In the genomic region with DNA sequence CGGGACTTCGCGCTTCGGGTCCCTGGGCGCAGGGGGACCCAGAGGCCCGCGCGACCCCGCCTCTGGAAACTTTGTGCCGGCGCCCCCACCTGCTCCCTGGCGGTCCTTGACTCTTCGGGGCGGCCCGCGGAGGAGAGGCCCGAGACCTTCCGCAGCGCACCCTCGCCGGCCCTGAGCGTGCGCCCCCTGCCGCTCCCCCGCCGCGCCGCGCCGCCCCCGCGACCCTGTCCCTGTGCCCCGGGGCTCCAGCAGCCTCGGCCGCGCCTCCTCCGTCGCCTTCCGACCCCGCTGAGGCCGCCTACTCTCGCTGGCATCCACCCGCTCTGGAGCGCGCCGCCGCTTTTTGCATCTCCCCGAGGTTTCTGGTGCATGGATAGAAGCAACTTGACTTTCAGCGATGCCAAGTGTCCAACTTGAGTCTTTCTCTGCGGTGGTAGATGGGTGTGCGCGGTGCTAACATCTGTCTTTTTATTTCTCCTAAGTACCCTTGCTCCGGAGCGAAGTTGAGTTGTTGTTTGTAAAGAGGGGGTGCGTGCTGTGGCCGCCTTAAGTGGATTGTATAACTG, we compare ENCODE assay signal across 8 cellular contexts. TPM values are rescaled to one million over a fixed set of nuclear protein-coding genes. Genes with fewer than 3 reads are reported as not detected.
A peak's percentile ranks its signal among the peaks of the same experiment; 100 is the strongest.
DNase-seq lines count a peak whose midpoint lies in the region; ATAC-seq and TF ChIP-seq lines count a peak whose summit lies in the region.

No MANE protein-coding gene starts in this region.

- H3K27ac Mint-ChIP-seq in activated CD8-positive, alpha-beta T cell treated with anti-CD3 and anti-CD28 coated beads, Interleukin-2, amount 10 ng/mL, durations not matched to agents 7 days and 5 days: peak overlapping the region; percentile 83
- peak overlapping the region; percentile 84 to 92 for H3K27ac Mint-ChIP-seq in effector memory CD8-positive, alpha-beta T cell
- H3K27ac Mint-ChIP-seq in mesothelial cell of epicardium: peak overlapping the region; percentile 93

- peak; percentile 42 for DNase-seq in SIG-M5 treated with dmso at 0.1 percent for 504 hours (lab: John Stamatoyannopoulos, UW; ENCODE audit: unreplicated experiment)
- no peak for DNase-seq in SIG-M5 (lab: John Stamatoyannopoulos, UW)
- DNase-seq in NCI-H446 (lab: John Stamatoyannopoulos, UW): peak; percentile 31 to 53
- DNase-seq in activated CD8-positive, alpha-beta T cell treated with anti-CD3 and anti-CD28 coated beads, Interleukin-2, amount 10 ng/mL, durations not matched to agents 7 days and 5 days: peak; percentile 78
- DNase-seq in effector memory CD8-positive, alpha-beta T cell: peak; percentile 71 to 75 (median 74)
- peak; percentile 42 to 73 for DNase-seq in mesothelial cell of epicardium (ENCODE audit: low spot score in 2 of 2, unreplicated experiment in 2 of 2)
- DNase-seq in stimulated activated CD8-positive, alpha-beta memory T cell treated with anti-CD3 and anti-CD28 coated beads, Interleukin-2, amount 100 ng/mL, for 1 hour (ENCODE audit: low read depth in 2 of 2): peak; percentile 31 to 55

- CTCF ChIA-PET in activated CD8-positive, alpha-beta T cell treated with anti-CD3 and anti-CD28 coated beads, Interleukin-2, amount 10 ng/mL, durations not matched to agents 7 days and 5 days (lab: Charles Lee): interaction anchor here (1.1 kb wide), 1 partner anchor 12 kb away, joined by 3 read pairs; no protein-coding TSS in a partner anchor

- no peaks in the 10 kb centered on the region for H3K36me3 Mint-ChIP-seq in activated CD8-positive, alpha-beta T cell treated with anti-CD3 and anti-CD28 coated beads, Interleukin-2, amount 10 ng/mL, durations not matched to agents 7 days and 5 days (ENCODE audit: low read depth)
- H3K36me3 Mint-ChIP-seq in effector memory CD8-positive, alpha-beta T cell (ENCODE audit: insufficient read depth): peaks cover 8% of the 10 kb centered on the region
- H3K36me3 Mint-ChIP-seq in mesothelial cell of epicardium: no peaks in the 10 kb centered on the region

- peaks cover 33% of the 10 kb centered on the region for H3K4me1 Mint-ChIP-seq in activated CD8-positive, alpha-beta T cell treated with anti-CD3 and anti-CD28 coated beads, Interleukin-2, amount 10 ng/mL, durations not matched to agents 7 days and 5 days (ENCODE audit: low read depth)
- H3K4me1 Mint-ChIP-seq in effector memory CD8-positive, alpha-beta T cell (ENCODE audit: low read depth in 2 of 2): peaks cover 20 to 27% of the 10 kb centered on the region in 2 donors
- peaks cover 52% of the 10 kb centered on the region for H3K4me1 Mint-ChIP-seq in mesothelial cell of epicardium

- peak; percentile 45 for ATAC-seq in HG02870 (IDR thresholded peaks at IDR 0.05; ENCODE audit: unreplicated experiment)
- peak; percentile 72 for ATAC-seq in activated CD8-positive, alpha-beta T cell treated with anti-CD3 and anti-CD28 coated beads, Interleukin-2, amount 10 ng/mL, durations not matched to agents 7 days and 5 days
- peak; percentile 72 for ATAC-seq in effector memory CD8-positive, alpha-beta T cell (replicated peaks)

- H3K9me3 Mint-ChIP-seq in activated CD8-positive, alpha-beta T cell treated with anti-CD3 and anti-CD28 coated beads, Interleukin-2, amount 10 ng/mL, durations not matched to agents 7 days and 5 days (ENCODE audit: insufficient read depth): no peaks in the 10 kb centered on the region
- no peaks in the 10 kb centered on the region for H3K9me3 Mint-ChIP-seq in effector memory CD8-positive, alpha-beta T cell
- no peaks in the 10 kb centered on the region for H3K9me3 Mint-ChIP-seq in mesothelial cell of epicardium

- H3K27me3 Mint-ChIP-seq in activated CD8-positive, alpha-beta T cell treated with anti-CD3 and anti-CD28 coated beads, Interleukin-2, amount 10 ng/mL, durations not matched to agents 7 days and 5 days (ENCODE audit: low read depth): no peaks in the 10 kb centered on the region
- no peaks in the 10 kb centered on the region for H3K27me3 Mint-ChIP-seq in effector memory CD8-positive, alpha-beta T cell
- H3K27me3 Mint-ChIP-seq in mesothelial cell of epicardium (ENCODE audit: low read depth): no peaks in the 10 kb centered on the region

- POLR2A ChIA-PET in activated CD8-positive, alpha-beta T cell treated with anti-CD3 and anti-CD28 coated beads, Interleukin-2, amount 10 ng/mL, durations not matched to agents 7 days and 5 days (lab: Charles Lee): interaction anchor here (0.7 to 1.0 kb wide), 3 partner anchors 10 to 115 kb away, joined by 3 to 5 read pairs (median 3); a partner anchor contains a TSS

- H3K4me3 Mint-ChIP-seq in activated CD8-positive, alpha-beta T cell treated with anti-CD3 and anti-CD28 coated beads, Interleukin-2, amount 10 ng/mL, durations not matched to agents 7 days and 5 days: peak overlapping the region; percentile 85
- H3K4me3 Mint-ChIP-seq in effector memory CD8-positive, alpha-beta T cell: peak overlapping the region; percentile 89 to 96
- H3K4me3 Mint-ChIP-seq in mesothelial cell of epicardium: peak overlapping the region; percentile 89

- peak; percentile 21 for TF ChIP-seq CTCF in mesothelial cell of epicardium (IDR thresholded peaks at IDR 0.05; ENCODE audit: unreplicated experiment)

RNA-seq across cellular contexts. Expression of a gene that starts 0.4 kb away (rescaled TPM):
- total RNA-seq in activated CD8-positive, alpha-beta T cell treated with anti-CD3 and anti-CD28 coated beads, Interleukin-2, amount 10 ng/mL, durations not matched to agents 7 days and 5 days: 10 to 100 TPM; 11.4 to 12.0 TPM
- total RNA-seq in mesothelial cell of epicardium: 13.4 to 14.8 TPM (median 14.4 TPM) in 3 replicates
